Comparison of ENCODE assay signal across 33 cellular contexts in genomic region chr16:76338472-76338871, GRCh38.
"Had no signal": no experiment of that assay in that cellular context is flagged by ENCODE, and none has a peak within 500 bp of the region (broad histone marks: within the 10 kb centered on the region; RNA-seq: fewer than 3 reads in every experiment).

No MANE protein-coding gene starts in this region.

- H3K4me3 ChIP-seq: adrenal gland, body of pancreas, breast epithelium had no signal

- H3K4me1 ChIP-seq: adrenal gland, body of pancreas, breast epithelium had no signal

- FAIRE-seq: astrocyte, TTC549 had no signal

- DNase-seq: activated B cell treated with CpG ODN at 0.5 μM for 24 hours; activated CD4-positive, alpha-beta memory T cell treated with anti-CD3 and anti-CD28 coated beads for 36 hours; activated CD4-positive, alpha-beta T cell treated with anti-CD3 and anti-CD28 coated beads for 4 hours; activated CD4-positive, alpha-beta T cell treated with anti-CD3 and anti-CD28 coated beads, Interleukin-2, amount 10 ng/mL, durations not matched to agents 24 days and 14 days; activated CD4-positive, alpha-beta T cell treated with anti-CD3 and anti-CD28 coated beads, Interleukin-2, amount 50 U/mL, for 1 hour; activated CD4-positive, alpha-beta T cell treated with anti-CD3 and anti-CD28 coated beads, Interleukin-2, amount 50 U/mL, for 4 hours; activated CD4-positive, CD25-positive, alpha-beta regulatory T cell treated with anti-CD3 and anti-CD28 coated beads, Interleukin-2, amount 50 U/mL, for 72 hours; activated CD8-positive, alpha-beta memory T cell treated with anti-CD3 and anti-CD28 coated beads, Interleukin-2, amount 50 U/mL, for 4 hours; activated CD8-positive, alpha-beta T cell treated with anti-CD3 and anti-CD28 coated beads for 36 hours; activated effector memory CD4-positive, alpha-beta T cell treated with anti-CD3 and anti-CD28 coated beads, Interleukin-2, amount 50 U/mL, for 16 hours; activated gamma-delta T cell treated with Interleukin-2 at 50 U/mL for 16 hours; activated naive CD4-positive, alpha-beta T cell; activated naive CD4-positive, alpha-beta T cell treated with anti-CD3 and anti-CD28 coated beads for 36 hours; activated naive CD4-positive, alpha-beta T cell treated with anti-CD3 and anti-CD28 coated beads, Interleukin-2, amount 50 U/mL, for 16 hours; activated naive CD8-positive, alpha-beta T cell treated with anti-CD3 and anti-CD28 coated beads for 36 hours; activated T-cell treated with anti-CD3 and anti-CD28 coated beads for 4 hours; activated T-cell treated with anti-CD3 and anti-CD28 coated beads, Interleukin-2, amount 50 U/mL, for 1 hour; activated T-cell treated with anti-CD3 and anti-CD28 coated beads, Interleukin-2, amount 50 U/mL, for 4 hours; activated T-cell treated with anti-CD3 and anti-CD28 coated beads, Interleukin-2, amount 50 U/mL, for 72 hours; adrenal gland; amniotic stem cell; aorta; body of pancreas; brain microvascular endothelial cell; central memory CD4-positive, alpha-beta T cell; T-helper 2 cell; T-helper 9 cell had no signal

- H3K27me3 ChIP-seq: adrenal gland, body of pancreas, brain microvascular endothelial cell, breast epithelium had no signal

- H3K36me3 ChIP-seq: adrenal gland, brain microvascular endothelial cell, breast epithelium had no signal

- H3K27ac ChIP-seq: adrenal gland, body of pancreas, brain microvascular endothelial cell, breast epithelium, VCaP had no signal

- H3K9me3 ChIP-seq: adrenal gland had no signal

- ATAC-seq: activated CD8-positive, alpha-beta T cell treated with anti-CD3 and anti-CD28 coated beads for 36 hours; activated naive CD4-positive, alpha-beta T cell treated with anti-CD3 and anti-CD28 coated beads, Interleukin-2, amount 50 U/mL, for 72 hours; activated T-cell treated with anti-CD3 and anti-CD28 coated beads, Interleukin-2, amount 50 U/mL, for 4 hours; activated T-cell treated with anti-CD3 and anti-CD28 coated beads, Interleukin-2, amount 50 U/mL, for 72 hours; activated T-helper 17 cell treated with anti-CD3 and anti-CD28 coated beads, Interleukin-2, amount 50 U/mL, for 72 hours; body of pancreas had no signal
